8 cellular contexts compared by ENCODE assay signal in the genomic region with DNA sequence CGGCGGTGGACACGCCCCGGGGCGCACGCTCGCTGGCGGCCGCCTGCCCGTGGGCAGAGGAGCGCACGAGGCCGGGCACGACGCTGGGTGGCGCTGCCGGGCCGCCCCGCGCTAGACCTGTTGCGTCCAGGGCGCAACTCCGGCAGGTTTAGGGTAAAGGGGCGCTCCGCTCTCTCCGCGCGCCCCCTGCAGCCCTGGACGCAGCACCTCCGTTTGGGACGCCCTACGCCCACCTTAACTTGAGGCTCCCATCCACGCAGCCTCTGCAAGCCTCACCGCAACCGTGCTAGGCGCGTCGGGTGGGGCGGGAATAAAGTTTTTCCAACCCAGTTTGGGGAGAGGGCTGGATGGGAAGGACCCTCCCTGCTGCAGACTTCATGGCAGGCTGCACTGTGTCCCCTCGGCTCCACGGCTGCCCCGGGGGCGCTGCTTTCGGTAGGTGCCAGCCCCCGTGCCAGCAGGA. TPM values are rescaled to one million over a fixed set of nuclear protein-coding genes. Genes with fewer than 3 reads are reported as not detected.
DNase-seq lines count a peak whose midpoint lies in the region; ATAC-seq and TF ChIP-seq lines count a peak whose summit lies in the region.

No MANE protein-coding gene starts in this region.

- TF ChIP-seq CTCF in left ventricle myocardium inferior (IDR thresholded peaks at IDR 0.05; ENCODE audit: borderline replicate concordance) = peak; percentile 77
- TF ChIP-seq CTCF in prostate gland (IDR thresholded peaks at IDR 0.05) = peak; percentile 83 to 97 (median 93)

- no peaks in the 10 kb centered on the region for H3K9me3 ChIP-seq in adipocyte (ENCODE audit: control insufficient read depth, low read length)
- H3K9me3 ChIP-seq in left ventricle myocardium inferior (replicated peaks) = no peaks in the 10 kb centered on the region
- H3K9me3 ChIP-seq in prostate gland = no peaks in the 10 kb centered on the region

- DNase-seq in EL (peak; percentile 62), NCI-H510A (lab: John Stamatoyannopoulos, UW) (peak; percentile 95), adipocyte (ENCODE audit: low read depth) (peak; percentile 80), left ventricle myocardium inferior (peak; percentile 67), prostate gland (ENCODE audit: low spot score) (peak; percentile 71)

- H3K27ac ChIP-seq in left ventricle myocardium inferior (replicated peaks) (peak overlapping the region; percentile 48), prostate gland (peak overlapping the region; percentile 75 to 87)

- no peak overlapping the region for H3K9ac ChIP-seq in adipocyte (ENCODE audit: low read length)

- under 1% methylated on average over 45 of the region's 45 CpGs for WGBS in prostate gland

- H3K4me3 ChIP-seq in adipocyte (ENCODE audit: low read length) = peak overlapping the region; percentile 62
- peak overlapping the region; percentile 72 for H3K4me3 ChIP-seq in left ventricle myocardium inferior
- peak overlapping the region; percentile 64 to 76 for H3K4me3 ChIP-seq in prostate gland

- intact Hi-C loops in left ventricle myocardium inferior (cut with micrococcal nuclease) (loop anchor here (10.0 kb wide), 1 partner anchor 207 kb away; no protein-coding TSS in a partner anchor), prostate gland (cut with DNase I) (loop anchor here (1.0 to 2.0 kb wide), 2 partner anchors 81 to 208 kb away; no protein-coding TSS in a partner anchor)

- H3K36me3 ChIP-seq in adipocyte (ENCODE audit: control insufficient read depth, insufficient read depth, low read length, severe bottlenecking) = no peaks in the 10 kb centered on the region
- H3K36me3 ChIP-seq in left ventricle myocardium inferior = no peaks in the 10 kb centered on the region
- H3K36me3 ChIP-seq in prostate gland = no peaks in the 10 kb centered on the region

- H3K4me1 ChIP-seq in adipocyte (ENCODE audit: control insufficient read depth, insufficient read depth, low read length) (peaks cover 3% of the 10 kb centered on the region), left ventricle myocardium inferior (peaks cover 19% of the 10 kb centered on the region), prostate gland (replicated peaks) (peaks cover 4% of the 10 kb centered on the region)

- peak; percentile 25 for TF ChIP-seq POLR2A in prostate gland (IDR thresholded peaks at IDR 0.05)

- H3K27me3 ChIP-seq in adipocyte (replicated peaks; ENCODE audit: control insufficient read depth, insufficient read depth, low read length) (peaks cover 27% of the 10 kb centered on the region), left ventricle myocardium inferior (ENCODE audit: low read depth) (peaks cover 49% of the 10 kb centered on the region), prostate gland (replicated peaks; ENCODE audit: insufficient read depth) (no peaks in the 10 kb centered on the region)

- ATAC-seq in HG02642 (IDR thresholded peaks at IDR 0.05; ENCODE audit: poor library complexity, unreplicated experiment) (peak; percentile 45), HG03378 (IDR thresholded peaks at IDR 0.05; ENCODE audit: unreplicated experiment) (no peak), HG02678 (IDR thresholded peaks at IDR 0.05; ENCODE audit: unreplicated experiment) (no peak)

RNA-seq across cellular contexts. Expression of a gene that starts 0.3 kb away (rescaled TPM):
- total RNA-seq in left ventricle myocardium inferior = 0.49 TPM
- 10 to 100 TPM; 24.3 to 32.4 TPM for total RNA-seq in prostate gland

RNA-seq across cellular contexts. Expression of a gene that starts 54.0 kb away (rescaled TPM):
- total RNA-seq in left ventricle myocardium inferior = 12.3 TPM
- total RNA-seq in prostate gland = 10 to 100 TPM; 56.6 to 66.4 TPM

Comparison
In these comparisons a context has a peak if more than half of its experiments do, and no peak if none do; other contexts are left out.
1. RNA of a gene that starts 0.3 kb away (total RNA-seq): 24.3 to 32.4 TPM in prostate gland; 0.49 TPM in left ventricle myocardium inferior (single experiment); every median in the first group is over 10 times any median in the second.
2. Peak in every context shown above with its lines, with median percentiles within 50 percentile points of each other: DNase-seq and H3K4me3 ChIP-seq.